Comparison of ENCODE assay signal across 9 cellular contexts in genomic region chr6:111871725-111872520, GRCh38. TPM values are rescaled to one million over a fixed set of nuclear protein-coding genes. Genes with fewer than 3 reads are reported as not detected.
DNase-seq lines count a peak whose midpoint lies in the region; ATAC-seq and TF ChIP-seq lines count a peak whose summit lies in the region.
"Had no signal": no experiment of that assay in that cellular context is flagged by ENCODE, and none has a peak within 500 bp of the region (broad histone marks: within the 10 kb centered on the region; RNA-seq: fewer than 3 reads in every experiment).

No MANE protein-coding gene starts in this region.

- H3K4me1 ChIP-seq in osteoblast (ENCODE audit: insufficient read depth, low read length), result peaks cover 27% of the 10 kb centered on the region

- peak overlapping the region; percentile 72 for H2AFZ ChIP-seq in osteoblast (ENCODE audit: low read length)

- no peaks in the 10 kb centered on the region for H3K36me3 ChIP-seq in osteoblast (ENCODE audit: insufficient read depth, low read length)
- H3K36me3 ChIP-seq: neutrophil had no signal

- H3K27ac Mint-ChIP-seq in activated naive CD8-positive, alpha-beta T cell treated with anti-CD3 and anti-CD28 coated beads, Interleukin-2, amount 50 U/mL, for 24 hours, result peak overlapping the region; percentile 98

- DNase-seq in activated CD4-positive, CD25-positive, alpha-beta regulatory T cell treated with anti-CD3 and anti-CD28 coated beads, Interleukin-2, amount 50 U/mL, for 72 hours, result peak; percentile 43
- DNase-seq in NCI-H2107 (lab: John Stamatoyannopoulos, UW), result peak; percentile 16
- no peak for DNase-seq in activated naive CD8-positive, alpha-beta T cell treated with anti-CD3 and anti-CD28 coated beads, Interleukin-2, amount 50 U/mL, for 24 hours
- peak; percentile 47 for DNase-seq in Right ventricle myocardium superior
- peak; percentile 90 for DNase-seq in osteoblast (ENCODE audit: insufficient read length, low spot score, missing footprints)
- DNase-seq in middle frontal gyrus (ENCODE audit: extremely low spot score, low spot score), result no peak

- intact Hi-C loops in Right ventricle myocardium superior (cut with DNase I), result loop anchor here (2.0 to 10.0 kb wide), 2 partner anchors 123 to 161 kb away; no protein-coding TSS in a partner anchor

- H3K4me3 Mint-ChIP-seq in activated naive CD8-positive, alpha-beta T cell treated with anti-CD3 and anti-CD28 coated beads, Interleukin-2, amount 50 U/mL, for 24 hours, result peak overlapping the region; percentile 98

- H3K27ac ChIP-seq in osteoblast (ENCODE audit: low read depth, low read length), result peak overlapping the region; percentile 82
- H3K27ac ChIP-seq: neutrophil had no signal

- H3K9me3 Mint-ChIP-seq in activated naive CD8-positive, alpha-beta T cell treated with anti-CD3 and anti-CD28 coated beads, Interleukin-2, amount 50 U/mL, for 24 hours, result no peaks in the 10 kb centered on the region

- H3K4me1 Mint-ChIP-seq in activated naive CD8-positive, alpha-beta T cell treated with anti-CD3 and anti-CD28 coated beads, Interleukin-2, amount 50 U/mL, for 24 hours, result peaks cover 55% of the 10 kb centered on the region

- peak overlapping the region; percentile 86 for H3K4me3 ChIP-seq in osteoblast (ENCODE audit: insufficient read depth, low read length)

- H3K27me3 Mint-ChIP-seq in activated naive CD8-positive, alpha-beta T cell treated with anti-CD3 and anti-CD28 coated beads, Interleukin-2, amount 50 U/mL, for 24 hours, result no peaks in the 10 kb centered on the region

- H3K36me3 Mint-ChIP-seq in activated naive CD8-positive, alpha-beta T cell treated with anti-CD3 and anti-CD28 coated beads, Interleukin-2, amount 50 U/mL, for 24 hours (ENCODE audit: low read depth), result peaks cover 44% of the 10 kb centered on the region

- no peak for ATAC-seq in activated CD4-positive, CD25-positive, alpha-beta regulatory T cell treated with anti-CD3 and anti-CD28 coated beads, Interleukin-2, amount 50 U/mL, for 24 hours
- ATAC-seq in activated naive CD8-positive, alpha-beta T cell treated with anti-CD3 and anti-CD28 coated beads, Interleukin-2, amount 50 U/mL, for 24 hours, result no peak
- ATAC-seq in Right ventricle myocardium superior (ENCODE audit: poor library complexity) (peak; percentile 31), GM21723 (IDR thresholded peaks at IDR 0.05; ENCODE audit: unreplicated experiment) (no peak)

- no peaks in the 10 kb centered on the region for H3K9me3 ChIP-seq in osteoblast (ENCODE audit: low read depth, low read length)
- H3K9me3 ChIP-seq: neutrophil had no signal

- no peaks in the 10 kb centered on the region for H3K27me3 ChIP-seq in osteoblast (ENCODE audit: insufficient read depth, low read length)

- no peak for TF ChIP-seq CTCF in osteoblast (IDR thresholded peaks at IDR 0.05; ENCODE audit: extremely low read depth, low read depth, low read length)

- peaks cover 59% of the 10 kb centered on the region for H3K79me2 ChIP-seq in osteoblast (ENCODE audit: insufficient read depth, low read length)

- peaks cover 29% of the 10 kb centered on the region for H4K20me1 ChIP-seq in osteoblast (ENCODE audit: insufficient read depth, low read length)

- peak overlapping the region; percentile 90 for H3K4me2 ChIP-seq in osteoblast (ENCODE audit: insufficient read depth, low read length)

RNA-seq across cellular contexts. Expression of gene FYN, which starts 1.3 kb away (rescaled TPM):
- total RNA-seq in Right ventricle myocardium superior, result 40.6 TPM
- total RNA-seq in osteoblast, result 104 and 106 TPM in 2 replicates

Comparison
In these comparisons a context has a peak if more than half of its experiments do, and no peak if none do; other contexts are left out.
1. DNase-seq: peak in activated CD4-positive, CD25-positive, alpha-beta regulatory T cell treated with anti-CD3 and anti-CD28 coated beads, Interleukin-2, amount 50 U/mL, for 72 hours (single experiment), NCI-H2107 (single experiment), Right ventricle myocardium superior (single experiment) and osteoblast (single experiment); none in activated naive CD8-positive, alpha-beta T cell treated with anti-CD3 and anti-CD28 coated beads, Interleukin-2, amount 50 U/mL, for 24 hours (single experiment) and middle frontal gyrus (single experiment).